ENCODE assay signal across 1 cellular context in the genomic region with DNA sequence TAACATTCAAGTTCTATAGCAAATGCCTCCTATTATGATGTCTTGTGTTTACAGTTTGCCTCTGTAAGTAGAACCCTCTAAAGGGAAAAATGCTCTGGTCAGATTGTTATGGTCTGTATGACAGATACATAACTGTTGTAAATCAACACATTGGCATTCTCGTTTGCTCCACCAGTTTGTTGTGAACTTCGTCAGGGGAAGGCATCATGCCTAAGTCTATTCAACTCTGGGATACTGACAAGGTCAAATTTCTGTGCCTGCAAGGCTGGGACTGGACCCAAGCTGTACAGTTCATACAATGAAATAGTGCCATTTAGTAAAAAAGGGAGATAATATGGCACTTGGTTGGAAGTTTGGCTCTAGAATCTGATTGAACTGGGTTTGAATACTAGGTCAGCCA.
TF ChIP-seq lines count a peak whose summit lies in the region.

No MANE protein-coding gene starts in this region.

TF ChIP-seq in liver, 16 proteins besides CTCF, POLR2A, EP300 and RAD21 (continued from another document):
- TF ChIP-seq, protein P1, sequence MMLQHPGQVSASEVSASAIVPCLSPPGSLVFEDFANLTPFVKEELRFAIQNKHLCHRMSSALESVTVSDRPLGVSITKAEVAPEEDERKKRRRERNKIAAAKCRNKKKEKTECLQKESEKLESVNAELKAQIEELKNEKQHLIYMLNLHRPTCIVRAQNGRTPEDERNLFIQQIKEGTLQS (IDR thresholded peaks at IDR 0.05): no peak
- TF ChIP-seq, protein P2, sequence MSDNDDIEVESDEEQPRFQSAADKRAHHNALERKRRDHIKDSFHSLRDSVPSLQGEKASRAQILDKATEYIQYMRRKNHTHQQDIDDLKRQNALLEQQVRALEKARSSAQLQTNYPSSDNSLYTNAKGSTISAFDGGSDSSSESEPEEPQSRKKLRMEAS (IDR thresholded peaks at IDR 0.05): no peak
- no peak for TF ChIP-seq NR2F2 (IDR thresholded peaks at IDR 0.05)
- no peak for TF ChIP-seq SP1 (IDR thresholded peaks at IDR 0.05)
- TF ChIP-seq, protein P3, sequence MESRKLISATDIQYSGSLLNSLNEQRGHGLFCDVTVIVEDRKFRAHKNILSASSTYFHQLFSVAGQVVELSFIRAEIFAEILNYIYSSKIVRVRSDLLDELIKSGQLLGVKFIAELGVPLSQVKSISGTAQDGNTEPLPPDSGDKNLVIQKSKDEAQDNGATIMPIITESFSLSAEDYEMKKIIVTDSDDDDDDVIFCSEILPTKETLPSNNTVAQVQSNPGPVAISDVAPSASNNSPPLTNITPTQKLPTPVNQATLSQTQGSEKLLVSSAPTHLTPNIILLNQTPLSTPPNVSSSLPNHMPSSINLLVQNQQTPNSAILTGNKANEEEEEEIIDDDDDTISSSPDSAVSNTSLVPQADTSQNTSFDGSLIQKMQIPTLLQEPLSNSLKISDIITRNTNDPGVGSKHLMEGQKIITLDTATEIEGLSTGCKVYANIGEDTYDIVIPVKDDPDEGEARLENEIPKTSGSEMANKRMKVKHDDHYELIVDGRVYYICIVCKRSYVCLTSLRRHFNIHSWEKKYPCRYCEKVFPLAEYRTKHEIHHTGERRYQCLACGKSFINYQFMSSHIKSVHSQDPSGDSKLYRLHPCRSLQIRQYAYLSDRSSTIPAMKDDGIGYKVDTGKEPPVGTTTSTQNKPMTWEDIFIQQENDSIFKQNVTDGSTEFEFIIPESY (IDR thresholded peaks at IDR 0.05): no peak
- peak in 1 of 2 donors; percentile 36 for TF ChIP-seq HNF4A (conservative IDR thresholded peaks at IDR 0.05)
- TF ChIP-seq HNF4G (IDR thresholded peaks at IDR 0.05): no peak
- no peak for TF ChIP-seq YY1 (IDR thresholded peaks at IDR 0.05)
- peak; percentile 37 to 46 for TF ChIP-seq RXRA (IDR thresholded peaks at IDR 0.05)
- TF ChIP-seq, protein P4, sequence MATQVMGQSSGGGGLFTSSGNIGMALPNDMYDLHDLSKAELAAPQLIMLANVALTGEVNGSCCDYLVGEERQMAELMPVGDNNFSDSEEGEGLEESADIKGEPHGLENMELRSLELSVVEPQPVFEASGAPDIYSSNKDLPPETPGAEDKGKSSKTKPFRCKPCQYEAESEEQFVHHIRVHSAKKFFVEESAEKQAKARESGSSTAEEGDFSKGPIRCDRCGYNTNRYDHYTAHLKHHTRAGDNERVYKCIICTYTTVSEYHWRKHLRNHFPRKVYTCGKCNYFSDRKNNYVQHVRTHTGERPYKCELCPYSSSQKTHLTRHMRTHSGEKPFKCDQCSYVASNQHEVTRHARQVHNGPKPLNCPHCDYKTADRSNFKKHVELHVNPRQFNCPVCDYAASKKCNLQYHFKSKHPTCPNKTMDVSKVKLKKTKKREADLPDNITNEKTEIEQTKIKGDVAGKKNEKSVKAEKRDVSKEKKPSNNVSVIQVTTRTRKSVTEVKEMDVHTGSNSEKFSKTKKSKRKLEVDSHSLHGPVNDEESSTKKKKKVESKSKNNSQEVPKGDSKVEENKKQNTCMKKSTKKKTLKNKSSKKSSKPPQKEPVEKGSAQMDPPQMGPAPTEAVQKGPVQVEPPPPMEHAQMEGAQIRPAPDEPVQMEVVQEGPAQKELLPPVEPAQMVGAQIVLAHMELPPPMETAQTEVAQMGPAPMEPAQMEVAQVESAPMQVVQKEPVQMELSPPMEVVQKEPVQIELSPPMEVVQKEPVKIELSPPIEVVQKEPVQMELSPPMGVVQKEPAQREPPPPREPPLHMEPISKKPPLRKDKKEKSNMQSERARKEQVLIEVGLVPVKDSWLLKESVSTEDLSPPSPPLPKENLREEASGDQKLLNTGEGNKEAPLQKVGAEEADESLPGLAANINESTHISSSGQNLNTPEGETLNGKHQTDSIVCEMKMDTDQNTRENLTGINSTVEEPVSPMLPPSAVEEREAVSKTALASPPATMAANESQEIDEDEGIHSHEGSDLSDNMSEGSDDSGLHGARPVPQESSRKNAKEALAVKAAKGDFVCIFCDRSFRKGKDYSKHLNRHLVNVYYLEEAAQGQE (IDR thresholded peaks at IDR 0.05): no peak
- no peak for TF ChIP-seq FOXA1 (IDR thresholded peaks at IDR 0.05)
- no peak for TF ChIP-seq GABPA (IDR thresholded peaks at IDR 0.05 in 1 of 2, conservative IDR thresholded peaks at IDR 0.05 in 1 of 2)
- no peak for TF ChIP-seq JUND (IDR thresholded peaks at IDR 0.05)
